Comparison of ENCODE assay signal across 26 cellular contexts in the genomic region with DNA sequence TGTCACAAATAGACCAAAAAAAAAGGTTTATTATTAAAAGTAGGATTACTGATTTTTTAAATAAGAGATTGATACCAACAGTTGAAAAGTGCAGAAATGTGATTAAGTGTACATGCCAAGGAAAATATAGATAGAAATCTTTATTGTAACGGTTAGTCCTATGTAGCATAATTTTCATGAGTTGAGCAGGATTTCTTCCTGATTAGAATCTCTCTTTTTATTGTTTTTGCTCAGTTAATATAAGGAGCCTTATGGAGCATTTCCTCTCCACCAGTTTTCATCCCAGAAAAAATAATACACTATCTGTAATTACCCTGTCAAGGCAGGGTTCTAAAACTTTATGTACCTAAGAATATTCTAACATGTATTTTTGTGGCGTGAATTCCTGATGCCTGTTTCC.
"Had no signal": no experiment of that assay in that cellular context is flagged by ENCODE, and none has a peak within 500 bp of the region (broad histone marks: within the 10 kb centered on the region; RNA-seq: fewer than 3 reads in every experiment).

No MANE protein-coding gene starts in this region.

- H3K9ac ChIP-seq: neural progenitor cell had no signal

- H3K9me3 Mint-ChIP-seq: naive thymus-derived CD4-positive, alpha-beta T cell; stimulated activated memory B cell treated with anti-CD40 and anti-IgM and Interleukin-4, amounts not matched to agents 10 μg/mL and 1 μg/mL and 100 μg/mL, for 72 hours; stimulated activated naive CD8-positive, alpha-beta T cell treated with anti-CD3 and anti-CD28 coated beads, Interleukin-15, amount 100 ng/mL, for 72 hours; type B pancreatic cell had no signal

- H3K27me3 ChIP-seq: breast epithelium, foreskin keratinocyte, heart left ventricle, neural progenitor cell, uterus had no signal

- H3K36me3 ChIP-seq: breast epithelium, uterus had no signal

- H3K4me1 ChIP-seq: breast epithelium, neural progenitor cell, uterus had no signal

- ATAC-seq: esophagus mucosa; foreskin keratinocyte; heart left ventricle; naive thymus-derived CD4-positive, alpha-beta T cell; sciatic nerve; stimulated activated memory B cell treated with anti-CD40 and anti-IgM and Interleukin-4, amounts not matched to agents 10 μg/mL and 1 μg/mL and 100 μg/mL, for 72 hours; stimulated activated naive CD8-positive, alpha-beta T cell treated with anti-CD3 and anti-CD28 coated beads, Interleukin-15, amount 100 ng/mL, for 72 hours; WTC11 had no signal

- H3K27ac Mint-ChIP-seq: neural progenitor cell; stimulated activated memory B cell treated with anti-CD40 and anti-IgM and Interleukin-4, amounts not matched to agents 10 μg/mL and 1 μg/mL and 100 μg/mL, for 72 hours; stimulated activated naive CD8-positive, alpha-beta T cell treated with anti-CD3 and anti-CD28 coated beads, Interleukin-15, amount 100 ng/mL, for 72 hours; type B pancreatic cell; WTC11 had no signal

- H3K27me3 Mint-ChIP-seq: naive thymus-derived CD4-positive, alpha-beta T cell; stimulated activated memory B cell treated with anti-CD40 and anti-IgM and Interleukin-4, amounts not matched to agents 10 μg/mL and 1 μg/mL and 100 μg/mL, for 72 hours; stimulated activated naive CD8-positive, alpha-beta T cell treated with anti-CD3 and anti-CD28 coated beads, Interleukin-15, amount 100 ng/mL, for 72 hours; type B pancreatic cell had no signal

- H3K4me1 Mint-ChIP-seq: neural progenitor cell, WTC11 had no signal

- H3K4me2 ChIP-seq: neural progenitor cell had no signal

- H3K4me3 Mint-ChIP-seq: neural progenitor cell; stimulated activated memory B cell treated with anti-CD40 and anti-IgM and Interleukin-4, amounts not matched to agents 10 μg/mL and 1 μg/mL and 100 μg/mL, for 72 hours; stimulated activated naive CD8-positive, alpha-beta T cell treated with anti-CD3 and anti-CD28 coated beads, Interleukin-15, amount 100 ng/mL, for 72 hours; type B pancreatic cell; WTC11 had no signal

- H3K27ac ChIP-seq: breast epithelium, foreskin keratinocyte, heart left ventricle, neural progenitor cell, skin epidermis, uterus had no signal

- H3K9me3 ChIP-seq: breast epithelium, heart left ventricle, uterus had no signal

- DNase-seq: activated CD4-positive, alpha-beta T cell treated with anti-CD3 and anti-CD28 coated beads, Interleukin-2, amount 50 U/mL, for 4 hours; activated CD8-positive, alpha-beta memory T cell treated with anti-CD3 and anti-CD28 coated beads, Interleukin-2, amount 50 U/mL, for 48 hours; activated naive CD4-positive, alpha-beta T cell; activated T-cell treated with anti-CD3 and anti-CD28 coated beads, Interleukin-2, amount 50 U/mL, for 48 hours; amygdala; central memory CD4-positive, alpha-beta T cell; foreskin keratinocyte; heart left ventricle; hypothalamus; midbrain; naive thymus-derived CD4-positive, alpha-beta T cell; stimulated activated CD4-positive, alpha-beta T cell treated with anti-CD3 and anti-CD28 coated beads, Interleukin-1b, Interleukin-23, amount 100 ng/mL, for 48 hours; stimulated activated CD4-positive, alpha-beta T cell treated with anti-CD3 and anti-CD28 coated beads, Interleukin-4, amount 100 ng/mL, for 4 hours; stimulated activated CD8-positive, alpha-beta memory T cell treated with anti-CD3 and anti-CD28 coated beads, Interleukin-4, amount 100 ng/mL, for 48 hours; stimulated activated naive CD8-positive, alpha-beta T cell treated with anti-CD3 and anti-CD28 coated beads, Interleukin-15, amount 100 ng/mL, for 72 hours; substantia nigra; T-helper 2 cell; uterus had no signal

- H2AFZ ChIP-seq: neural progenitor cell had no signal

- H3K4me3 ChIP-seq: breast epithelium, heart left ventricle, neural progenitor cell, skin epidermis, uterus had no signal
